In genomic region chr5:74579215-74579614, GRCh38 we compare ENCODE assay signal across 1 cellular context.
TF ChIP-seq lines count a peak whose summit lies in the region.

No MANE protein-coding gene starts in this region.

TF ChIP-seq in GM23338, 12 proteins besides CTCF, POLR2A, EP300 and RAD21 (continued from another document):
- TF ChIP-seq ETS1 (IDR thresholded peaks at IDR 0.05) = no peak
- no peak for TF ChIP-seq ZNF331 (CRISPR knock-in tag; IDR thresholded peaks at IDR 0.05; ENCODE audit: low read depth)
- TF ChIP-seq CREB1 (CRISPR knock-in tag; IDR thresholded peaks at IDR 0.05; ENCODE audit: low read depth) = no peak
- no peak for TF ChIP-seq EZH2 (IDR thresholded peaks at IDR 0.05; ENCODE audit: low read depth, unreplicated experiment)
- no peak for TF ChIP-seq NANOG (IDR thresholded peaks at IDR 0.05; ENCODE audit: borderline replicate concordance)
